9 cellular contexts compared by ENCODE assay signal in genomic region chr6:27478141-27478705, GRCh38. TPM values are rescaled to one million over a fixed set of nuclear protein-coding genes. Genes with fewer than 3 reads are reported as not detected.
DNase-seq lines count a peak whose midpoint lies in the region; ATAC-seq, FAIRE-seq and TF ChIP-seq lines count a peak whose summit lies in the region.
"Had no signal": no experiment of that assay in that cellular context is flagged by ENCODE, and none has a peak within 500 bp of the region (broad histone marks: within the 10 kb centered on the region; RNA-seq: fewer than 3 reads in every experiment).

No MANE protein-coding gene starts in this region.

- peak overlapping the region; percentile 88 for H3K4me3 ChIP-seq in A549
- peak overlapping the region; percentile 82 for H3K4me3 ChIP-seq in iPS-18a (ENCODE audit: low read length)
- peak overlapping the region; percentile 85 for H3K4me3 ChIP-seq in suprapubic skin

- TF ChIP-seq CTCF in A549 (IDR thresholded peaks at IDR 0.05) = no peak
- TF ChIP-seq CTCF in VCaP (conservative IDR thresholded peaks at IDR 0.05) = no peak
- TF ChIP-seq CTCF in suprapubic skin (IDR thresholded peaks at IDR 0.05) = no peak

- peak overlapping the region; percentile 87 for H3K4me2 ChIP-seq in A549

- WGBS in A549 (ENCODE audit: missing lambda C conversion rate) = 56% methylated on average over 12 of the region's 12 CpGs
- 17% methylated on average over 12 of the region's 12 CpGs for WGBS in suprapubic skin

- ATAC-seq in A549 (peak; percentile 38 to 51; a peak in 4 of 6 replicates), GM19035 (IDR thresholded peaks at IDR 0.05; ENCODE audit: unreplicated experiment) (peak; percentile 13), HG03159 (IDR thresholded peaks at IDR 0.05; ENCODE audit: unreplicated experiment) (peak; percentile 31)

- TF ChIP-seq POLR2A in A549 (IDR thresholded peaks at IDR 0.05; ENCODE audit: low read length) (no peak), suprapubic skin (IDR thresholded peaks at IDR 0.05) (no peak)

- H3K9me3 ChIP-seq in A549 = no peaks in the 10 kb centered on the region
- H3K9me3 ChIP-seq in iPS-18a (ENCODE audit: control insufficient read depth, low read depth, low read length) = no peaks in the 10 kb centered on the region
- no peaks in the 10 kb centered on the region for H3K9me3 ChIP-seq in suprapubic skin

- POLR2A ChIA-PET in A549 (lab: Yijun Ruan, JAX) = interaction anchor here (0.7 kb wide), 1 partner anchor 226 kb away, joined by 3 read pairs; no protein-coding TSS in a partner anchor

- H3K27ac ChIP-seq in A549 (peak overlapping the region; percentile 25 to 70; a peak in 4 of 6 replicates), VCaP (peak overlapping the region; percentile 67), iPS-18a (ENCODE audit: low read length) (no peak overlapping the region), suprapubic skin (peak overlapping the region; percentile 96)

- FAIRE-seq in A549 (lab: Jason Lieb, UNC) = no peak

- H3K27me3 ChIP-seq in iPS-18a (ENCODE audit: control insufficient read depth, insufficient read depth, low read length) = peaks cover 13% of the 10 kb centered on the region
- H3K27me3 ChIP-seq in suprapubic skin = no peaks in the 10 kb centered on the region
- H3K27me3 ChIP-seq: foreskin keratinocyte had no signal

- CTCF ChIA-PET in A549 (lab: Yijun Ruan, JAX) = interaction anchor here (0.6 to 1.1 kb wide), 3 partner anchors 164 to 1113 kb away, joined by 3 to 4 read pairs (median 3); no protein-coding TSS in a partner anchor

- DNase-seq in A549 (ENCODE audit: low read depth in 1 of 2, low spot score in 1 of 2) (no peak), suprapubic skin (ENCODE audit: low spot score in 2 of 2) (no peak), NCI-H1105 (lab: John Stamatoyannopoulos, UW) (no peak), SKM-1 treated with dmso at 0.1 percent for 144 hours (lab: John Stamatoyannopoulos, UW; ENCODE audit: unreplicated experiment) (no peak)

- no peak overlapping the region for H3K9ac ChIP-seq in iPS-18a (ENCODE audit: low read length)

- TF ChIP-seq RAD21 in A549 (conservative IDR thresholded peaks at IDR 0.05 in 1 of 2, IDR thresholded peaks at IDR 0.05 in 1 of 2) = no peak

- H3K36me3 ChIP-seq in iPS-18a (ENCODE audit: control insufficient read depth, low read depth, low read length) (no peaks in the 10 kb centered on the region), suprapubic skin (no peaks in the 10 kb centered on the region)

- TF ChIP-seq EP300 in A549 (IDR thresholded peaks at IDR 0.05) = no peak
- TF ChIP-seq EP300 in suprapubic skin (IDR thresholded peaks at IDR 0.05) = no peak

- H3K4me1 ChIP-seq in A549 (peaks cover 6% of the 10 kb centered on the region; the same call in 1 of the 3 replicates), iPS-18a (ENCODE audit: control insufficient read depth, low read depth, low read length) (no peaks in the 10 kb centered on the region), suprapubic skin (peaks cover 18% of the 10 kb centered on the region)

TF ChIP-seq in A549, 52 proteins besides CTCF, POLR2A, EP300 and RAD21:
- no peak for TF ChIP-seq ZC3H11A (IDR thresholded peaks at IDR 0.05)
- TF ChIP-seq RARB (CRISPR knock-in tag; IDR thresholded peaks at IDR 0.05) = no peak
- no peak for TF ChIP-seq JUN (IDR thresholded peaks at IDR 0.05)
- TF ChIP-seq KDM5A (IDR thresholded peaks at IDR 0.05) = no peak
- no peak for TF ChIP-seq POLR2AphosphoS2 (conservative IDR thresholded peaks at IDR 0.05; ENCODE audit: low read length)
- no peak for TF ChIP-seq ZSCAN20 (CRISPR knock-in tag; IDR thresholded peaks at IDR 0.05)
- TF ChIP-seq EHF (CRISPR knock-in tag; IDR thresholded peaks at IDR 0.05) = no peak
- TF ChIP-seq ZNF302 (CRISPR knock-in tag; IDR thresholded peaks at IDR 0.05) = no peak
- TF ChIP-seq JUNB (IDR thresholded peaks at IDR 0.05) = no peak
- no peak for TF ChIP-seq TFCP2L1 (CRISPR knock-in tag; IDR thresholded peaks at IDR 0.05)
- TF ChIP-seq SREBF2 (IDR thresholded peaks at IDR 0.05) = no peak
- no peak for TF ChIP-seq KDM1A (IDR thresholded peaks at IDR 0.05; ENCODE audit: low read depth)
- no peak for TF ChIP-seq BCL3 (IDR thresholded peaks at IDR 0.05)
- no peak for TF ChIP-seq ZFP36 (IDR thresholded peaks at IDR 0.05; ENCODE audit: borderline replicate concordance, partially characterized antibody)
- TF ChIP-seq HOXB5 (CRISPR knock-in tag; IDR thresholded peaks at IDR 0.05) = no peak
TF ChIP-seq in A549: peak in this region for 0.

RNA-seq across cellular contexts. Expression of gene ZNF184, which starts 5.3 kb away (rescaled TPM):
- 4.1 and 4.9 TPM in 2 replicates for polyA plus RNA-seq in A549 (2011; rRNA removed)
- 0.62 and 0.63 TPM in 2 replicates for polyA plus RNA-seq in A549 (2012; cell fraction: cytosol; rRNA removed)
- 0.36 and 0.48 TPM in 2 replicates for polyA plus RNA-seq in A549 (2012; cell fraction: nucleus; rRNA removed)
- polyA plus RNA-seq in A549 (2017; fragmentation: RNase III; extraction: RNeasy Plus Mini Kit Qiagen cat#74134 plus additional on column Dnase treatment) = 2.4 to 2.5 TPM (median 2.5 TPM) in 3 replicates
- polyA minus RNA-seq in A549 (2011; rRNA and poly(A)+ RNA removed) = 2.7 and 3.2 TPM in 2 replicates
- 10 to 100 TPM in 2 of 4 donors, 1 to 10 TPM in 2; 6.3 to 14.2 (median 10.5) TPM for total RNA-seq in suprapubic skin
